In genomic region chr18:79375441-79375840, GRCh38 we compare ENCODE assay signal across 15 cellular contexts.
"Had no signal": no experiment of that assay in that cellular context is flagged by ENCODE, and none has a peak within 500 bp of the region (broad histone marks: within the 10 kb centered on the region; RNA-seq: fewer than 3 reads in every experiment).

No MANE protein-coding gene starts in this region.

- ATAC-seq: naive thymus-derived CD8-positive, alpha-beta T cell had no signal

- H3K27ac Mint-ChIP-seq: stimulated activated memory B cell treated with anti-CD40 and anti-IgM and Interleukin-4, amounts not matched to agents 10 μg/mL and 1 μg/mL and 100 μg/mL, for 72 hours; stimulated activated naive CD8-positive, alpha-beta T cell treated with anti-CD3 and anti-CD28 coated beads, Interleukin-15, Interleukin-2, amounts not matched to agents 100 ng/mL and 50 ng/mL, for 24 hours had no signal

- H3K9me3 Mint-ChIP-seq: naive thymus-derived CD8-positive, alpha-beta T cell; neural crest cell; stimulated activated memory B cell treated with anti-CD40 and anti-IgM and Interleukin-4, amounts not matched to agents 10 μg/mL and 1 μg/mL and 100 μg/mL, for 72 hours; stimulated activated naive CD8-positive, alpha-beta T cell treated with anti-CD3 and anti-CD28 coated beads, Interleukin-15, Interleukin-2, amounts not matched to agents 100 ng/mL and 50 ng/mL, for 24 hours had no signal

- H3K9me3 ChIP-seq: colonic mucosa, transverse colon had no signal

- H3K27me3 ChIP-seq: colonic mucosa, transverse colon had no signal

- H3K27me3 Mint-ChIP-seq: naive thymus-derived CD8-positive, alpha-beta T cell; stimulated activated memory B cell treated with anti-CD40 and anti-IgM and Interleukin-4, amounts not matched to agents 10 μg/mL and 1 μg/mL and 100 μg/mL, for 72 hours; stimulated activated naive CD8-positive, alpha-beta T cell treated with anti-CD3 and anti-CD28 coated beads, Interleukin-15, Interleukin-2, amounts not matched to agents 100 ng/mL and 50 ng/mL, for 24 hours had no signal

- H3K36me3 ChIP-seq: colonic mucosa had no signal

- H3K4me1 ChIP-seq: colonic mucosa had no signal

- DNase-seq: colonic mucosa; effector CD4-positive, alpha-beta T cell; foreskin melanocyte; head of caudate nucleus; hippocampal formation; kidney glomerular epithelial cell; mesendoderm; naive thymus-derived CD8-positive, alpha-beta T cell; small intestine; stimulated activated CD4-positive, alpha-beta T cell treated with anti-CD3 and anti-CD28 coated beads, Interleukin-2, amount 100 ng/mL, for 48 hours; stimulated activated CD8-positive, alpha-beta memory T cell treated with anti-CD3 and anti-CD28 coated beads, Interleukin-4, amount 100 ng/mL, for 48 hours; transverse colon had no signal

- H3K27ac ChIP-seq: colonic mucosa, transverse colon had no signal

- H3K4me3 ChIP-seq: colonic mucosa, transverse colon had no signal

- H3K4me3 Mint-ChIP-seq: naive thymus-derived CD8-positive, alpha-beta T cell; neural crest cell; stimulated activated memory B cell treated with anti-CD40 and anti-IgM and Interleukin-4, amounts not matched to agents 10 μg/mL and 1 μg/mL and 100 μg/mL, for 72 hours; stimulated activated naive CD8-positive, alpha-beta T cell treated with anti-CD3 and anti-CD28 coated beads, Interleukin-15, Interleukin-2, amounts not matched to agents 100 ng/mL and 50 ng/mL, for 24 hours had no signal
